ENCODE assay signal across 1 cellular context in the genomic region with DNA sequence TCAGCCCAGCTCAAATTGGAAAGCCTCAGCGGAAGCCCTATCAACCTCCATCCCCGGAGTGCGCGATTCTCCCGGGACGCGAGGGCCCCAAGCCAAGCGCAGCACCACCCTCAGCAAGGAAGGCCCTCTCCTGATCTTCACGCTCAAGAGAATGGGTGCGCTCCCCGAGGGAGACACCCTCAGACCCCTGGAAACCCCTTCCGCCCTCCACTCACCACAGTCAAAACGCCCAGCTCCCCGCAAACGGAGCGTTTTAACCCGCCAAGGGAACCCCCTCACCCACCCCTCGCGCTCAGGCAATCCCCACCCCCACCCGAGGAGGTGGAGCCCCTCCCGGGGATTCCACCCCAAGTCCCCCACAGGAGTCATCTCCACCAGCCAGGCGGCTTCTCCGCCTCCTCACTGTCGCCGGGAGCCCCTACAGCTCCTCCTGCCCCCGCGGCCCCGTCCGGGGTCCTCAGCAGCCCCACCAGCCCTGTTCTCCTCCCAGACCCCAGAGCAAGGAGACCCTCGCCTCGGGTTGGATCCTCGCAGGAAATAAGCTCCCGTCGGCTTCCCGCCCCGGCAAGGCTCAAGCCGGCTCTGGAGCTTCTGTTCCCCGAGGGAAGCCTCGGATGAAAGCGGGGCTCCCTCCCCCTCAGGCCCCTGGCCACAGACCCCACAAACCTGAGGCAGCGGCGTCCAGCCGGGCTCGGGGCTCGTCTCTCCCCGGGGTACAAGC.
A peak's percentile ranks its signal among the peaks of the same experiment; 100 is the strongest.
TF ChIP-seq lines count a peak whose summit lies in the region.

No MANE protein-coding gene starts in this region.

TF ChIP-seq in HepG2, 621 proteins besides CTCF, POLR2A, EP300 and RAD21 (continued from another document):
- TF ChIP-seq ZNF83 (CRISPR knock-in tag; IDR thresholded peaks at IDR 0.05; ENCODE audit: borderline replicate concordance): no peak
- TF ChIP-seq PHF20 (CRISPR knock-in tag; IDR thresholded peaks at IDR 0.05): peak; percentile 13; the same call in 1 of the 2 replicates
- 0 out of 2 replicates have a peak, but pooled peaks have one; percentile 16 for TF ChIP-seq ZNF629 (CRISPR knock-in tag; conservative IDR thresholded peaks at IDR 0.05)
- peak; percentile 74 for TF ChIP-seq AGO2 (optimal IDR thresholded peaks at IDR 0.05; ENCODE audit: low read depth, low read length)
- peak; percentile 18; the same call in 1 of the 2 replicates for TF ChIP-seq SPEN (CRISPR knock-in tag; IDR thresholded peaks at IDR 0.05; ENCODE audit: low read depth)
- peak; percentile 4; the same call in 1 of the 2 replicates for TF ChIP-seq CREM (IDR thresholded peaks at IDR 0.05)
- no peak for TF ChIP-seq CREM (CRISPR knock-in tag; IDR thresholded peaks at IDR 0.05)
- TF ChIP-seq ZNF563 (CRISPR knock-in tag; IDR thresholded peaks at IDR 0.05): no peak
- no peak for TF ChIP-seq ZNF20 (CRISPR knock-in tag; IDR thresholded peaks at IDR 0.05)
- no peak for TF ChIP-seq MAZ (IDR thresholded peaks at IDR 0.05; ENCODE audit: borderline replicate concordance, low read depth, low read length)
- TF ChIP-seq MAZ (CRISPR knock-in tag; IDR thresholded peaks at IDR 0.05; ENCODE audit: low read depth): 0 out of 2 replicates have a peak, but pooled peaks have one; percentile 52
- TF ChIP-seq FOSL1 (CRISPR knock-in tag; IDR thresholded peaks at IDR 0.05; ENCODE audit: borderline replicate concordance): no peak
- peak; percentile 11; the same call in 1 of the 2 replicates for TF ChIP-seq FOXP4 (CRISPR knock-in tag; IDR thresholded peaks at IDR 0.05)
- peak; percentile 36; the same call in 1 of the 2 replicates for TF ChIP-seq ZNF546 (CRISPR knock-in tag; conservative IDR thresholded peaks at IDR 0.05)
- TF ChIP-seq ZNF768 (CRISPR knock-in tag; IDR thresholded peaks at IDR 0.05): no peak
- TF ChIP-seq SIN3A (IDR thresholded peaks at IDR 0.05; ENCODE audit: borderline replicate concordance, low read depth, low read length): peak; percentile 24; the same call in 1 of the 2 replicates
- TF ChIP-seq KDM5B (CRISPR knock-in tag; IDR thresholded peaks at IDR 0.05; ENCODE audit: borderline replicate concordance): peak; percentile 5; the same call in 1 of the 2 replicates
- TF ChIP-seq PATZ1 (CRISPR knock-in tag; IDR thresholded peaks at IDR 0.05): 0 out of 2 replicates have a peak, but pooled peaks have one; percentile 6
- TF ChIP-seq ZNF558 (CRISPR knock-in tag; IDR thresholded peaks at IDR 0.05; ENCODE audit: borderline replicate concordance): 0 out of 2 replicates have a peak, but pooled peaks have one; percentile 66
- TF ChIP-seq PHF8 (CRISPR knock-in tag; IDR thresholded peaks at IDR 0.05): peak; percentile 45
- TF ChIP-seq ZNF564 (CRISPR knock-in tag; IDR thresholded peaks at IDR 0.05): 0 out of 2 replicates have a peak, but pooled peaks have one; percentile 65
- TF ChIP-seq TMF1 (CRISPR knock-in tag; IDR thresholded peaks at IDR 0.05; ENCODE audit: low read depth): 0 out of 2 replicates have a peak, but pooled peaks have one; percentile 4
- TF ChIP-seq TBX2 (CRISPR knock-in tag; IDR thresholded peaks at IDR 0.05; ENCODE audit: borderline replicate concordance): peak; percentile 32; the same call in 1 of the 2 replicates
- peak; percentile 35; the same call in 1 of the 2 replicates for TF ChIP-seq KDM5A (IDR thresholded peaks at IDR 0.05; ENCODE audit: borderline replicate concordance, low read length)
- 0 out of 2 replicates have a peak, but pooled peaks have one; percentile 37 for TF ChIP-seq SNAI1 (CRISPR knock-in tag; IDR thresholded peaks at IDR 0.05; ENCODE audit: borderline replicate concordance)
- TF ChIP-seq KDM2A (CRISPR knock-in tag; IDR thresholded peaks at IDR 0.05; ENCODE audit: borderline replicate concordance, low read depth): 0 out of 2 replicates have a peak, but pooled peaks have one; percentile 22
- TF ChIP-seq, protein P1, sequence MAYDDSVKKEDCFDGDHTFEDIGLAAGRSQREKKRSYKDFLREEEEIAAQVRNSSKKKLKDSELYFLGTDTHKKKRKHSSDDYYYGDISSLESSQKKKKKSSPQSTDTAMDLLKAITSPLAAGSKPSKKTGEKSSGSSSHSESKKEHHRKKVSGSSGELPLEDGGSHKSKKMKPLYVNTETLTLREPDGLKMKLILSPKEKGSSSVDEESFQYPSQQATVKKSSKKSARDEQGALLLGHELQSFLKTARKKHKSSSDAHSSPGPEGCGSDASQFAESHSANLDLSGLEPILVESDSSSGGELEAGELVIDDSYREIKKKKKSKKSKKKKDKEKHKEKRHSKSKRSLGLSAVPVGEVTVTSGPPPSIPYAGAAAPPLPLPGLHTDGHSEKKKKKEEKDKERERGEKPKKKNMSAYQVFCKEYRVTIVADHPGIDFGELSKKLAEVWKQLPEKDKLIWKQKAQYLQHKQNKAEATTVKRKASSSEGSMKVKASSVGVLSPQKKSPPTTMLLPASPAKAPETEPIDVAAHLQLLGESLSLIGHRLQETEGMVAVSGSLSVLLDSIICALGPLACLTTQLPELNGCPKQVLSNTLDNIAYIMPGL (CRISPR knock-in tag; IDR thresholded peaks at IDR 0.05; ENCODE audit: borderline replicate concordance in 1 of 2, low read depth in 1 of 2): 0 out of 4 replicates have a peak, but pooled peaks of 1 of the 2 experiments have one; percentile 49
- 0 out of 2 replicates have a peak, but pooled peaks have one; percentile 71 for TF ChIP-seq ZNF234 (CRISPR knock-in tag; conservative IDR thresholded peaks at IDR 0.05)
- no peak for TF ChIP-seq ZFP82 (CRISPR knock-in tag; IDR thresholded peaks at IDR 0.05; ENCODE audit: borderline replicate concordance)
